Comparison of ENCODE assay signal across 8 cellular contexts in genomic region chr1:45843474-45843905, GRCh38. TPM values are rescaled to one million over a fixed set of nuclear protein-coding genes. Genes with fewer than 3 reads are reported as not detected.
DNase-seq lines count a peak whose midpoint lies in the region; ATAC-seq and TF ChIP-seq lines count a peak whose summit lies in the region.

No MANE protein-coding gene starts in this region.

- H3K9me3 ChIP-seq in liver (ENCODE audit: control insufficient read depth in 4 of 4, low read length in 3 of 4) (no peaks in the 10 kb centered on the region), MG63 (no peaks in the 10 kb centered on the region; the same call in 1 of the 2 replicates)

- peaks cover 0 to 4% (median 0%) of the 10 kb centered on the region in 4 donors for H3K4me1 ChIP-seq in liver (ENCODE audit: control insufficient read depth in 4 of 4, insufficient read depth in 4 of 4, low read length in 3 of 4)

- POLR2A ChIA-PET in activated naive CD8-positive, alpha-beta T cell treated with anti-CD3 and anti-CD28 coated beads, Interleukin-2, amount 10 ng/mL, durations not matched to agents 7 days and 5 days (lab: Charles Lee): no interaction called here

- H3K36me3 ChIP-seq in liver (ENCODE audit: control insufficient read depth in 4 of 4, insufficient read depth in 3 of 4, low read depth in 1 of 4, low read length in 3 of 4) (peaks cover 0 to 2% (median under 1%) of the 10 kb centered on the region in 4 donors), MG63 (no peaks in the 10 kb centered on the region)

- DNase-seq in EL: peak; percentile 22
- no peak for DNase-seq in activated naive CD8-positive, alpha-beta T cell treated with anti-CD3 and anti-CD28 coated beads, Interleukin-2, amount 10 ng/mL, durations not matched to agents 7 days and 5 days
- no peak for DNase-seq in NCI-H1048 (lab: John Stamatoyannopoulos, UW)
- DNase-seq in MG63: no peak
- DNase-seq in cortex of kidney (lab: John Stamatoyannopoulos, UW): no peak

- H3K27me3 Mint-ChIP-seq in activated naive CD8-positive, alpha-beta T cell treated with anti-CD3 and anti-CD28 coated beads, Interleukin-2, amount 10 ng/mL, durations not matched to agents 7 days and 5 days: no peaks in the 10 kb centered on the region

- peaks cover 10% of the 10 kb centered on the region for H3K4me1 Mint-ChIP-seq in activated naive CD8-positive, alpha-beta T cell treated with anti-CD3 and anti-CD28 coated beads, Interleukin-2, amount 10 ng/mL, durations not matched to agents 7 days and 5 days

- H3K27me3 ChIP-seq in liver (ENCODE audit: control insufficient read depth in 4 of 4, insufficient read depth in 4 of 4, low read length in 3 of 4) (no peaks in the 10 kb centered on the region), MG63 (no peaks in the 10 kb centered on the region)

- no peak for ATAC-seq in activated naive CD8-positive, alpha-beta T cell treated with anti-CD3 and anti-CD28 coated beads, Interleukin-2, amount 10 ng/mL, durations not matched to agents 7 days and 5 days (ENCODE audit: low read depth)
- no peak for ATAC-seq in HG02588 (IDR thresholded peaks at IDR 0.05; ENCODE audit: unreplicated experiment)

- TF ChIP-seq CTCF in LNCAP (IDR thresholded peaks at IDR 0.05): peak; percentile 35; the same call in 1 of the 2 replicates
- no peak for TF ChIP-seq CTCF in liver (IDR thresholded peaks at IDR 0.05; ENCODE audit: low read depth, low read length, missing input control)

- peaks cover 7% of the 10 kb centered on the region for H3K36me3 Mint-ChIP-seq in activated naive CD8-positive, alpha-beta T cell treated with anti-CD3 and anti-CD28 coated beads, Interleukin-2, amount 10 ng/mL, durations not matched to agents 7 days and 5 days

- H3K4me3 Mint-ChIP-seq in activated naive CD8-positive, alpha-beta T cell treated with anti-CD3 and anti-CD28 coated beads, Interleukin-2, amount 10 ng/mL, durations not matched to agents 7 days and 5 days: peak overlapping the region; percentile 23

- peak overlapping the region; percentile 37 for H3K27ac Mint-ChIP-seq in activated naive CD8-positive, alpha-beta T cell treated with anti-CD3 and anti-CD28 coated beads, Interleukin-2, amount 10 ng/mL, durations not matched to agents 7 days and 5 days

- H3K4me3 ChIP-seq in liver (ENCODE audit: low read depth in 1 of 3, low read length in 3 of 3) (no peak overlapping the region), MG63 (no peak overlapping the region)

- peak; percentile 61 to 65 for TF ChIP-seq RAD21 in liver (IDR thresholded peaks at IDR 0.05)

- no peaks in the 10 kb centered on the region for H3K9me3 Mint-ChIP-seq in activated naive CD8-positive, alpha-beta T cell treated with anti-CD3 and anti-CD28 coated beads, Interleukin-2, amount 10 ng/mL, durations not matched to agents 7 days and 5 days

- H3K27ac ChIP-seq in liver (ENCODE audit: low read depth in 1 of 2, low read length in 2 of 2): no peak overlapping the region

- H3K9ac ChIP-seq in liver (ENCODE audit: low read depth in 1 of 2, low read length in 2 of 2): peak overlapping the region in 1 of 2 donors; percentile 2

TF ChIP-seq in liver, 16 proteins besides CTCF, POLR2A, EP300 and RAD21:
- no peak for TF ChIP-seq HNF4G (IDR thresholded peaks at IDR 0.05)

RNA-seq across cellular contexts. Expression of gene MAST2, which starts 40.1 kb away (rescaled TPM):
- total RNA-seq in activated naive CD8-positive, alpha-beta T cell treated with anti-CD3 and anti-CD28 coated beads, Interleukin-2, amount 10 ng/mL, durations not matched to agents 7 days and 5 days: 10 to 100 TPM; 20.9 to 23.7 TPM
- total RNA-seq in liver: 1 to 10 TPM; 6.5 to 9.6 TPM
- polyA plus RNA-seq in liver: 1 to 10 TPM; 4.8 TPM
- 14.9 and 21.9 TPM in 2 replicates for total RNA-seq in MG63 (2014; rRNA removed; shearing (Covaris generic); ENCODE audit: low replicate concordance)
